Comparison of ENCODE assay signal across 8 cellular contexts in genomic region chr19:43526884-43527859, GRCh38. TPM values are rescaled to one million over a fixed set of nuclear protein-coding genes. Genes with fewer than 3 reads are reported as not detected.
DNase-seq lines count a peak whose midpoint lies in the region; ATAC-seq, FAIRE-seq and TF ChIP-seq lines count a peak whose summit lies in the region.

Gene ETHE1, minus strand, starts transcription at chr19:43527201. Its CDS starts 24 bp downstream, at chr19:43527177.

- peaks cover 26% of the 10 kb centered on the region for H3K4me1 Mint-ChIP-seq in activated CD4-positive, alpha-beta T cell treated with anti-CD3 and anti-CD28 coated beads, Interleukin-2, amount 10 ng/mL, durations not matched to agents 7 days and 5 days

- peak within 1 kb of the TSS; percentile 82 to 84 for H3K27ac ChIP-seq in left lung

- H3K4me3 ChIP-seq in left lung, result peak within 1 kb of the TSS; percentile 83 to 92

- H3K4me1 ChIP-seq in left lung, result peaks cover 19 to 32% of the 10 kb centered on the region in 2 donors

- H3K36me3 ChIP-seq in left lung, result no peaks in the 10 kb centered on the region

- H3K27me3 ChIP-seq in left lung, result no peaks in the 10 kb centered on the region

- DNase-seq in GM18507 (ENCODE audit: extremely low spot score, insufficient read length, low read depth), result no peak
- peak; percentile 82 for DNase-seq in NCI-H69 (lab: John Stamatoyannopoulos, UW)
- DNase-seq in activated CD4-positive, alpha-beta T cell treated with anti-CD3 and anti-CD28 coated beads, Interleukin-2, amount 10 ng/mL, durations not matched to agents 7 days and 5 days, result peak; percentile 79
- peak; percentile 70 for DNase-seq in dermis blood vessel endothelial cell
- peak; percentile 87 to 99 for DNase-seq in left lung
- peak; percentile 64 to 69 for DNase-seq in stimulated activated CD4-positive, alpha-beta T cell treated with anti-CD3 and anti-CD28 coated beads, Interleukin-2, amount 100 ng/mL, for 48 hours
- DNase-seq in NCI-H2107 (lab: John Stamatoyannopoulos, UW), result no peak

- peaks cover 7% of the 10 kb centered on the region for H3K36me3 Mint-ChIP-seq in activated CD4-positive, alpha-beta T cell treated with anti-CD3 and anti-CD28 coated beads, Interleukin-2, amount 10 ng/mL, durations not matched to agents 7 days and 5 days (ENCODE audit: low read depth)

- H3K27me3 Mint-ChIP-seq in activated CD4-positive, alpha-beta T cell treated with anti-CD3 and anti-CD28 coated beads, Interleukin-2, amount 10 ng/mL, durations not matched to agents 7 days and 5 days, result no peaks in the 10 kb centered on the region

- peak within 1 kb of the TSS; percentile 95 for H3K4me3 Mint-ChIP-seq in activated CD4-positive, alpha-beta T cell treated with anti-CD3 and anti-CD28 coated beads, Interleukin-2, amount 10 ng/mL, durations not matched to agents 7 days and 5 days

- POLR2A ChIA-PET in activated CD4-positive, alpha-beta T cell treated with anti-CD3 and anti-CD28 coated beads, Interleukin-2, amount 10 ng/mL, durations not matched to agents 7 days and 5 days (lab: Charles Lee), result interaction anchor here (0.8 kb wide), 1 partner anchor 8 kb away, joined by 3 read pairs; no protein-coding TSS in a partner anchor

- H3K9me3 ChIP-seq in left lung, result no peaks in the 10 kb centered on the region

- H3K27ac Mint-ChIP-seq in activated CD4-positive, alpha-beta T cell treated with anti-CD3 and anti-CD28 coated beads, Interleukin-2, amount 10 ng/mL, durations not matched to agents 7 days and 5 days, result peak within 1 kb of the TSS; percentile 95

- ATAC-seq in HG02943 (IDR thresholded peaks at IDR 0.05; ENCODE audit: low read depth, unreplicated experiment) (peak; percentile 65), left lung (peak; percentile 93)

- FAIRE-seq in GM18507 (lab: Jason Lieb, UNC), result peak; percentile 76

- H3K9me3 Mint-ChIP-seq in activated CD4-positive, alpha-beta T cell treated with anti-CD3 and anti-CD28 coated beads, Interleukin-2, amount 10 ng/mL, durations not matched to agents 7 days and 5 days, result no peaks in the 10 kb centered on the region

- no peak for TF ChIP-seq CTCF in left lung (IDR thresholded peaks at IDR 0.05)

- intact Hi-C loops in left lung (cut with DNase I), result loop anchor here in 1 of 2 donors (10.0 kb wide), 1 partner anchor 82 kb away; no protein-coding TSS in a partner anchor

- CTCF ChIA-PET in activated CD4-positive, alpha-beta T cell treated with anti-CD3 and anti-CD28 coated beads, Interleukin-2, amount 10 ng/mL, durations not matched to agents 7 days and 5 days (lab: Charles Lee), result interaction anchor here (1.0 to 2.1 kb wide), 6 partner anchors 8 to 94 kb away, joined by 3 to 9 read pairs (median 4); no protein-coding TSS in a partner anchor

RNA-seq across cellular contexts. Expression of gene ETHE1, which starts in this region (rescaled TPM):
- 10 to 100 TPM; 66.8 to 73.7 TPM for total RNA-seq in activated CD4-positive, alpha-beta T cell treated with anti-CD3 and anti-CD28 coated beads, Interleukin-2, amount 10 ng/mL, durations not matched to agents 7 days and 5 days
- total RNA-seq in dermis blood vessel endothelial cell (102 and 104 TPM in 2 replicates), left lung (10 to 100 TPM; 37.5 to 39.8 TPM)

Comparison
In these comparisons a context has a peak if more than half of its experiments do, and no peak if none do; other contexts are left out.
1. DNase-seq: peak in NCI-H69 (single experiment), activated CD4-positive, alpha-beta T cell treated with anti-CD3 and anti-CD28 coated beads, Interleukin-2, amount 10 ng/mL, durations not matched to agents 7 days and 5 days (single experiment), dermis blood vessel endothelial cell (single experiment), left lung (2 of 2) and stimulated activated CD4-positive, alpha-beta T cell treated with anti-CD3 and anti-CD28 coated beads, Interleukin-2, amount 100 ng/mL, for 48 hours (2 of 2); none in GM18507 (single experiment) and NCI-H2107 (single experiment).